ENCODE assay signal across 1 cellular context in genomic region chr6:35036059-35036827, GRCh38.
TF ChIP-seq lines count a peak whose summit lies in the region.

No MANE protein-coding gene starts in this region.

TF ChIP-seq in GM23338, 12 proteins besides CTCF, POLR2A, EP300 and RAD21 (continued from another document):
- TF ChIP-seq ZNF462 (CRISPR knock-in tag; IDR thresholded peaks at IDR 0.05), result no peak
- no peak for TF ChIP-seq STAT1 (IDR thresholded peaks at IDR 0.05; ENCODE audit: unreplicated experiment)
- no peak for TF ChIP-seq REST (IDR thresholded peaks at IDR 0.05; ENCODE audit: unreplicated experiment)
